Comparison of ENCODE assay signal across 8 cellular contexts in the genomic region with DNA sequence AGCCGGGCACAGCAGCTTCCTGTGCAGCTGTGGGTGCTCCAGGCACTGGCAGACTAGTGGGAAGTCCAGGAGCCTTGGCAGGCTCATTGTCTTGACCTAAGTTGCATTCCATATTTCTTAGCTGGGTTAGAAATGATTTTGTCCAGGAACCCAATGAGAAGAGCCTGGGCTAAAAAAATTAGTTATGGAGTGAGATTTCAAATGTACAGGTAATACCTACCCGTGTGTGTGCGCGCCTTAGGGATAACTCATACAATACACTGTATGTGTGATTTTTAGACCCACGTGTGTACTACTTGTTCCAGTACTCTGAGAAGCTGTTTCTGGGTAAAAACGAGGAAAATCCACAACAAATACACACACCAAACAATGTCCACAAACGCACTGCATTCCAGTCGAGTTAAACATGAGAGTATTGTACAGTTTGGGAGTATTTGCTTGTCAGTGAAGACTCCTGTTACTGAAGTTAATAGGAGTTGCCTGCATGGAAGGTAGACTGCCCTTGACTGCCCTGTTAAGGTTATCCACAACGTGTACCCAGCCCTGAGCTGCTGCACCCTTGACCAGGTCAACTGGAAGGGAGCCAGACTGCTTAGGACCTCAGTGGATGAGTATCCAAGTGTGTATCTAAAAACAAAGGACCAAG. TPM values are rescaled to one million over a fixed set of nuclear protein-coding genes. Genes with fewer than 3 reads are reported as not detected.
DNase-seq lines count a peak whose midpoint lies in the region; ATAC-seq and TF ChIP-seq lines count a peak whose summit lies in the region.

No MANE protein-coding gene starts in this region.

- H3K4me1 Mint-ChIP-seq in GM23338 = peaks cover 31% of the 10 kb centered on the region

- peaks cover 9% of the 10 kb centered on the region; the same call in 1 of the 2 replicates for H4K20me1 ChIP-seq in GM23338 (replicated peaks; ENCODE audit: insufficient read depth)

- no peaks in the 10 kb centered on the region for H3K36me3 ChIP-seq in GM23338 (ENCODE audit: insufficient read depth)
- no peaks in the 10 kb centered on the region for H3K36me3 ChIP-seq in iPS DF 6.9 (ENCODE audit: control insufficient read depth, insufficient read depth, low read length)
- H3K36me3 ChIP-seq in skeletal muscle satellite cell (ENCODE audit: insufficient read depth, low read length) = no peaks in the 10 kb centered on the region

- no peaks in the 10 kb centered on the region for H3K9me3 Mint-ChIP-seq in GM23338

- peak overlapping the region; percentile 97 for H3K4me3 Mint-ChIP-seq in GM23338

- peak overlapping the region; percentile 98 for H3K4me3 ChIP-seq in GM23338
- H3K4me3 ChIP-seq in WI38 (ENCODE audit: low read depth, low read length) = peak overlapping the region; percentile 67
- peak overlapping the region; percentile 52; the same call in 1 of the 2 replicates for H3K4me3 ChIP-seq in iPS DF 6.9 (ENCODE audit: low read length)
- H3K4me3 ChIP-seq in skeletal muscle satellite cell (ENCODE audit: low read length) = peak overlapping the region; percentile 98

- H3K79me2 ChIP-seq in GM23338 (replicated peaks; ENCODE audit: insufficient read depth) = peaks cover 7% of the 10 kb centered on the region

- ATAC-seq in GM23338 (no peak), GM19023 (IDR thresholded peaks at IDR 0.05; ENCODE audit: unreplicated experiment) (no peak), GM21619 (IDR thresholded peaks at IDR 0.05; ENCODE audit: unreplicated experiment) (no peak)

- H3K4me1 ChIP-seq in GM23338 (ENCODE audit: insufficient read depth) (peaks cover 26% of the 10 kb centered on the region), iPS DF 6.9 (ENCODE audit: control insufficient read depth, insufficient read depth, low read length) (peaks cover 1% of the 10 kb centered on the region; the same call in 1 of the 2 replicates), skeletal muscle satellite cell (ENCODE audit: control insufficient read depth, insufficient read depth, low read length) (peaks cover 10% of the 10 kb centered on the region)

- no CpG with 5 or more reads among the region's 9 CpGs for WGBS in iPS DF 6.9 (ENCODE audit: insufficient coverage, insufficient read length)

- H3K9ac ChIP-seq in skeletal muscle satellite cell (ENCODE audit: low read depth, low read length) = peak overlapping the region; percentile 81

- H3K27ac Mint-ChIP-seq in GM23338 = no peak overlapping the region

- TF ChIP-seq CTCF in GM23338 (conservative IDR thresholded peaks at IDR 0.05; ENCODE audit: low read depth in 2 of 2) (no peak), WI38 (IDR thresholded peaks at IDR 0.05; ENCODE audit: low read depth, low read length) (no peak)

- no peak overlapping the region for H3K27ac ChIP-seq in GM23338 (ENCODE audit: low read depth)
- no peak overlapping the region for H3K27ac ChIP-seq in iPS DF 6.9 (ENCODE audit: low read length)

- no peaks in the 10 kb centered on the region for H3K9me2 ChIP-seq in GM23338 (ENCODE audit: insufficient read depth)

- 0 out of 2 replicates have a peak, but pooled peaks cover 6% of the 10 kb centered on the region for H3F3A ChIP-seq in GM23338 (replicated peaks; ENCODE audit: low read depth)

- DNase-seq in GM23338 (ENCODE audit: low spot score) = no peak
- DNase-seq in iPS DF 6.9 (ENCODE audit: low read depth, low spot score) = no peak
- DNase-seq in effector CD8-positive, alpha-beta T cell (lab: John Stamatoyannopoulos, UW) = no peak
- DNase-seq in SW 1271 (lab: John Stamatoyannopoulos, UW) = no peak

- H2AFZ ChIP-seq in GM23338 = peak overlapping the region; percentile 98

- H3K27me3 Mint-ChIP-seq in GM23338 (ENCODE audit: insufficient read depth, low read depth, poor library complexity) = peaks cover 16% of the 10 kb centered on the region

- no peaks in the 10 kb centered on the region for H3K9me3 ChIP-seq in iPS DF 6.9 (ENCODE audit: control insufficient read depth, insufficient read depth, low read length)
- no peaks in the 10 kb centered on the region for H3K9me3 ChIP-seq in skeletal muscle satellite cell (replicated peaks; ENCODE audit: low read length)

- H3K4me2 ChIP-seq in GM23338 (peak overlapping the region; percentile 94), skeletal muscle satellite cell (ENCODE audit: low read length) (peak overlapping the region; percentile 95)

- H3K27me3 ChIP-seq in GM23338 (ENCODE audit: insufficient read depth) (peaks cover 17% of the 10 kb centered on the region), iPS DF 6.9 (ENCODE audit: control insufficient read depth, insufficient read depth, low read length) (no peaks in the 10 kb centered on the region), skeletal muscle satellite cell (ENCODE audit: control insufficient read depth, insufficient read depth, low read length) (no peaks in the 10 kb centered on the region)

- peaks cover 4% of the 10 kb centered on the region; the same call in 2 of the 3 replicates for H3K36me3 Mint-ChIP-seq in GM23338 (ENCODE audit: low read depth)

TF ChIP-seq in GM23338, 12 proteins besides CTCF, POLR2A, EP300 and RAD21 (continues in another document):
- TF ChIP-seq, protein P1, sequence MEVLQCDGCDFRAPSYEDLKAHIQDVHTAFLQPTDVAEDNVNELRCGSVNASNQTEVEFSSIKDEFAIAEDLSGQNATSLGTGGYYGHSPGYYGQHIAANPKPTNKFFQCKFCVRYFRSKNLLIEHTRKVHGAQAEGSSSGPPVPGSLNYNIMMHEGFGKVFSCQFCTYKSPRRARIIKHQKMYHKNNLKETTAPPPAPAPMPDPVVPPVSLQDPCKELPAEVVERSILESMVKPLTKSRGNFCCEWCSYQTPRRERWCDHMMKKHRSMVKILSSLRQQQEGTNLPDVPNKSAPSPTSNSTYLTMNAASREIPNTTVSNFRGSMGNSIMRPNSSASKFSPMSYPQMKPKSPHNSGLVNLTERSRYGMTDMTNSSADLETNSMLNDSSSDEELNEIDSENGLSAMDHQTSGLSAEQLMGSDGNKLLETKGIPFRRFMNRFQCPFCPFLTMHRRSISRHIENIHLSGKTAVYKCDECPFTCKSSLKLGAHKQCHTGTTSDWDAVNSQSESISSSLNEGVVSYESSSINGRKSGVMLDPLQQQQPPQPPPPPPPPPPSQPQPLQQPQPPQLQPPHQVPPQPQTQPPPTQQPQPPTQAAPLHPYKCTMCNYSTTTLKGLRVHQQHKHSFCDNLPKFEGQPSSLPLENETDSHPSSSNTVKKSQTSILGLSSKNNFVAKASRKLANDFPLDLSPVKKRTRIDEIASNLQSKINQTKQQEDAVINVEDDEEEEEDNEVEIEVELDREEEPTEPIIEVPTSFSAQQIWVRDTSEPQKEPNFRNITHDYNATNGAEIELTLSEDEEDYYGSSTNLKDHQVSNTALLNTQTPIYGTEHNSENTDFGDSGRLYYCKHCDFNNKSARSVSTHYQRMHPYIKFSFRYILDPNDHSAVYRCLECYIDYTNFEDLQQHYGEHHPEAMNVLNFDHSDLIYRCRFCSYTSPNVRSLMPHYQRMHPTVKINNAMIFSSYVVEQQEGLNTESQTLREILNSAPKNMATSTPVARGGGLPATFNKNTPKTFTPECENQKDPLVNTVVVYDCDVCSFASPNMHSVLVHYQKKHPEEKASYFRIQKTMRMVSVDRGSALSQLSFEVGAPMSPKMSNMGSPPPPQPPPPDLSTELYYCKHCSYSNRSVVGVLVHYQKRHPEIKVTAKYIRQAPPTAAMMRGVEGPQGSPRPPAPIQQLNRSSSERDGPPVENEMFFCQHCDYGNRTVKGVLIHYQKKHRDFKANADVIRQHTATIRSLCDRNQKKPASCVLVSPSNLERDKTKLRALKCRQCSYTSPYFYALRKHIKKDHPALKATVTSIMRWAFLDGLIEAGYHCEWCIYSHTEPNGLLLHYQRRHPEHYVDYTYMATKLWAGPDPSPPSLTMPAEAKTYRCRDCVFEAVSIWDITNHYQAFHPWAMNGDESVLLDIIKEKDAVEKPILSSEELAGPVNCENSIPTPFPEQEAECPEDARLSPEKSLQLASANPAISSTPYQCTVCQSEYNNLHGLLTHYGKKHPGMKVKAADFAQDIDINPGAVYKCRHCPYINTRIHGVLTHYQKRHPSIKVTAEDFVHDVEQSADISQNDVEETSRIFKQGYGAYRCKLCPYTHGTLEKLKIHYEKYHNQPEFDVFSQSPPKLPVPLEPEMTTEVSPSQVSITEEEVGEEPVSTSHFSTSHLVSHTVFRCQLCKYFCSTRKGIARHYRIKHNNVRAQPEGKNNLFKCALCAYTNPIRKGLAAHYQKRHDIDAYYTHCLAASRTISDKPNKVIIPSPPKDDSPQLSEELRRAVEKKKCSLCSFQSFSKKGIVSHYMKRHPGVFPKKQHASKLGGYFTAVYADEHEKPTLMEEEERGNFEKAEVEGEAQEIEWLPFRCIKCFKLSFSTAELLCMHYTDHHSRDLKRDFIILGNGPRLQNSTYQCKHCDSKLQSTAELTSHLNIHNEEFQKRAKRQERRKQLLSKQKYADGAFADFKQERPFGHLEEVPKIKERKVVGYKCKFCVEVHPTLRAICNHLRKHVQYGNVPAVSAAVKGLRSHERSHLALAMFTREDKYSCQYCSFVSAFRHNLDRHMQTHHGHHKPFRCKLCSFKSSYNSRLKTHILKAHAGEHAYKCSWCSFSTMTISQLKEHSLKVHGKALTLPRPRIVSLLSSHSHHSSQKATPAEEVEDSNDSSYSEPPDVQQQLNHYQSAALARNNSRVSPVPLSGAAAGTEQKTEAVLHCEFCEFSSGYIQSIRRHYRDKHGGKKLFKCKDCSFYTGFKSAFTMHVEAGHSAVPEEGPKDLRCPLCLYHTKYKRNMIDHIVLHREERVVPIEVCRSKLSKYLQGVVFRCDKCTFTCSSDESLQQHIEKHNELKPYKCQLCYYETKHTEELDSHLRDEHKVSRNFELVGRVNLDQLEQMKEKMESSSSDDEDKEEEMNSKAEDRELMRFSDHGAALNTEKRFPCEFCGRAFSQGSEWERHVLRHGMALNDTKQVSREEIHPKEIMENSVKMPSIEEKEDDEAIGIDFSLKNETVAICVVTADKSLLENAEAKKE (CRISPR knock-in tag; IDR thresholded peaks at IDR 0.05) = no peak
- TF ChIP-seq CREB1 (CRISPR knock-in tag; IDR thresholded peaks at IDR 0.05; ENCODE audit: low read depth) = no peak
- no peak for TF ChIP-seq ZNF114 (CRISPR knock-in tag; IDR thresholded peaks at IDR 0.05)
- no peak for TF ChIP-seq STAT1 (IDR thresholded peaks at IDR 0.05; ENCODE audit: unreplicated experiment)
- no peak for TF ChIP-seq JUNB (IDR thresholded peaks at IDR 0.05; ENCODE audit: unreplicated experiment)
- no peak for TF ChIP-seq EZH2phosphoT487 (IDR thresholded peaks at IDR 0.05; ENCODE audit: unreplicated experiment)
- TF ChIP-seq ZNF331 (CRISPR knock-in tag; IDR thresholded peaks at IDR 0.05; ENCODE audit: low read depth) = no peak
- no peak for TF ChIP-seq POLR2AphosphoS5 (IDR thresholded peaks at IDR 0.05; ENCODE audit: low read depth)

RNA-seq across cellular contexts. Expression of a gene that starts 1.4 kb away (rescaled TPM):
- 10.8 and 11.2 TPM in 2 replicates for total RNA-seq in GM23338 (2014; rRNA removed; shearing (Covaris generic))
- 3.6 and 3.7 TPM in 2 replicates for polyA plus RNA-seq in GM23338 (2016; fragmentation: Nextera tagmentation; extraction: Ambion mirVana)
- 2.0 and 3.0 TPM in 2 replicates for total RNA-seq in skeletal muscle satellite cell (2012; rRNA removed)

RNA-seq across cellular contexts. Expression of a gene that starts 56.8 kb away (rescaled TPM):
- total RNA-seq in GM23338 (2014; rRNA removed; shearing (Covaris generic)) = 23.8 and 24.3 TPM in 2 replicates
- polyA plus RNA-seq in GM23338 (2016; fragmentation: Nextera tagmentation; extraction: Ambion mirVana) = 22.0 and 28.0 TPM in 2 replicates
- total RNA-seq in skeletal muscle satellite cell (2012; rRNA removed) = 13.7 and 15.7 TPM in 2 replicates
